Comparison of ENCODE assay signal across 10 cellular contexts in genomic region chr11:36186340-36186739, GRCh38.
DNase-seq lines count a peak whose midpoint lies in the region; ATAC-seq and TF ChIP-seq lines count a peak whose summit lies in the region.
"Had no signal": no experiment of that assay in that cellular context is flagged by ENCODE, and none has a peak within 500 bp of the region (broad histone marks: within the 10 kb centered on the region; RNA-seq: fewer than 3 reads in every experiment).

No MANE protein-coding gene starts in this region.

- H3K4me2 ChIP-seq in skeletal muscle satellite cell (ENCODE audit: low read length), result peak overlapping the region; percentile 30

- TF ChIP-seq CTCF in glutamatergic neuron (IDR thresholded peaks at IDR 0.05; ENCODE audit: partially characterized antibody, unreplicated experiment), result no peak

- H3K36me3 Mint-ChIP-seq in glutamatergic neuron (ENCODE audit: unreplicated experiment), result peaks cover 4% of the 10 kb centered on the region

- H3K9me3 ChIP-seq in skeletal muscle satellite cell (replicated peaks; ENCODE audit: low read length), result no peaks in the 10 kb centered on the region
- H3K9me3 ChIP-seq: HAP-1 had no signal

- H3K4me1 ChIP-seq in skeletal muscle satellite cell (ENCODE audit: control insufficient read depth, insufficient read depth, low read length), result peaks cover 12% of the 10 kb centered on the region
- H3K4me1 ChIP-seq: HAP-1 had no signal

- no peak overlapping the region for H3K27ac Mint-ChIP-seq in glutamatergic neuron (ENCODE audit: unreplicated experiment)

- H3K9ac ChIP-seq in skeletal muscle satellite cell (ENCODE audit: low read depth, low read length), result no peak overlapping the region

- no peak overlapping the region for H3K4me3 ChIP-seq in skeletal muscle satellite cell (ENCODE audit: low read length)
- H3K4me3 ChIP-seq: HAP-1 had no signal

- H3K27me3 Mint-ChIP-seq in glutamatergic neuron (ENCODE audit: unreplicated experiment), result no peaks in the 10 kb centered on the region

- H3K27me3 ChIP-seq in skeletal muscle satellite cell (ENCODE audit: control insufficient read depth, insufficient read depth, low read length), result no peaks in the 10 kb centered on the region

- no peaks in the 10 kb centered on the region for H3K36me3 ChIP-seq in skeletal muscle satellite cell (ENCODE audit: insufficient read depth, low read length)
- H3K36me3 ChIP-seq: HAP-1 had no signal

- peaks cover 3% of the 10 kb centered on the region for H3K4me1 Mint-ChIP-seq in glutamatergic neuron (ENCODE audit: low read depth, unreplicated experiment)

- no peak overlapping the region for H3K27ac ChIP-seq in epithelial cell of prostate

- H3K9me3 Mint-ChIP-seq in glutamatergic neuron (ENCODE audit: unreplicated experiment), result no peaks in the 10 kb centered on the region

- H3K4me3 Mint-ChIP-seq in glutamatergic neuron (ENCODE audit: unreplicated experiment), result no peak overlapping the region

- no peak for ATAC-seq in GM19324 (IDR thresholded peaks at IDR 0.05; ENCODE audit: low FRiP score, unreplicated experiment)

- peak; percentile 52 for DNase-seq in HCEC 1CT
- peak; percentile 98 for DNase-seq in NCI-H2171 (lab: John Stamatoyannopoulos, UW)
- peak; percentile 62 for DNase-seq in epithelial cell of prostate (ENCODE audit: low read depth, low spot score)
- no peak for DNase-seq in HK-2 (ENCODE audit: unreplicated experiment)
- no peak for DNase-seq in glutamatergic neuron
- DNase-seq: stimulated activated CD4-positive, alpha-beta T cell treated with anti-CD3 and anti-CD28 coated beads, Interleukin-12 subunit alpha, Interleukin-12 subunit beta, amount 100 ng/mL, for 4 hours; stimulated activated naive CD4-positive, alpha-beta T cell had no signal

Comparison
In these comparisons a context has a peak if more than half of its experiments do, and no peak if none do; other contexts are left out.
1. DNase-seq: peak in HCEC 1CT (single experiment), NCI-H2171 (single experiment) and epithelial cell of prostate (single experiment); none in HK-2 (single experiment) and glutamatergic neuron (single experiment).